Comparison of ENCODE assay signal across 11 cellular contexts in genomic region chr2:231186325-231186724, GRCh38.
"Had no signal": no experiment of that assay in that cellular context is flagged by ENCODE, and none has a peak within 500 bp of the region (broad histone marks: within the 10 kb centered on the region; RNA-seq: fewer than 3 reads in every experiment).

No MANE protein-coding gene starts in this region.

- H3K4me1 Mint-ChIP-seq: activated CD4-positive, alpha-beta T cell treated with anti-CD3 and anti-CD28 coated beads, Interleukin-2, amount 10 ng/mL, durations not matched to agents 7 days and 5 days; activated naive CD8-positive, alpha-beta T cell treated with anti-CD3 and anti-CD28 coated beads, Interleukin-2, amount 10 ng/mL, durations not matched to agents 7 days and 5 days had no signal

- H3K36me3 Mint-ChIP-seq: activated naive CD8-positive, alpha-beta T cell treated with anti-CD3 and anti-CD28 coated beads, Interleukin-2, amount 10 ng/mL, durations not matched to agents 7 days and 5 days; stimulated activated memory B cell treated with anti-CD40 and anti-IgM and Interleukin-4, amounts not matched to agents 10 μg/mL and 1 μg/mL and 100 μg/mL, for 72 hours had no signal

- DNase-seq: activated CD4-positive, alpha-beta T cell treated with anti-CD3 and anti-CD28 coated beads, Interleukin-2, amount 10 ng/mL, durations not matched to agents 7 days and 5 days; activated naive CD8-positive, alpha-beta T cell treated with anti-CD3 and anti-CD28 coated beads, Interleukin-2, amount 10 ng/mL, durations not matched to agents 7 days and 5 days; anterior cingulate cortex; foreskin fibroblast; midbrain; trophoblast cell had no signal

- H3K36me3 ChIP-seq: breast epithelium had no signal

- ATAC-seq: stimulated activated memory B cell treated with anti-CD40 and anti-IgM and Interleukin-4, amounts not matched to agents 10 μg/mL and 1 μg/mL and 100 μg/mL, for 72 hours had no signal

- H3K4me3 Mint-ChIP-seq: activated CD4-positive, alpha-beta T cell treated with anti-CD3 and anti-CD28 coated beads, Interleukin-2, amount 10 ng/mL, durations not matched to agents 7 days and 5 days; activated naive CD8-positive, alpha-beta T cell treated with anti-CD3 and anti-CD28 coated beads, Interleukin-2, amount 10 ng/mL, durations not matched to agents 7 days and 5 days; activated T-helper 1 cell treated with anti-CD3 and anti-CD28 coated beads, Interleukin-12 subunit alpha, Interleukin-12 subunit beta, Interleukin-2, Interleukin-4 antibody, amounts not matched to agents 30 ng/mL and 10 ng/mL and 1 ng/mL, durations not matched to agents 14 hours and 24 hours and 36 hours; stimulated activated memory B cell treated with anti-CD40 and anti-IgM and Interleukin-4, amounts not matched to agents 10 μg/mL and 1 μg/mL and 100 μg/mL, for 72 hours; T-helper 2 cell treated with Interferon-gamma antibody and Interleukin-4, amounts not matched to agents 5 μg/mL and 100 μg/mL, for 36 hours had no signal

- H3K9me3 Mint-ChIP-seq: activated CD4-positive, alpha-beta T cell treated with anti-CD3 and anti-CD28 coated beads, Interleukin-2, amount 10 ng/mL, durations not matched to agents 7 days and 5 days; activated naive CD8-positive, alpha-beta T cell treated with anti-CD3 and anti-CD28 coated beads, Interleukin-2, amount 10 ng/mL, durations not matched to agents 7 days and 5 days; activated T-helper 1 cell treated with anti-CD3 and anti-CD28 coated beads, Interleukin-12 subunit alpha, Interleukin-12 subunit beta, Interleukin-2, Interleukin-4 antibody, amounts not matched to agents 30 ng/mL and 10 ng/mL and 1 ng/mL, durations not matched to agents 14 hours and 24 hours and 36 hours; T-helper 2 cell treated with Interferon-gamma antibody and Interleukin-4, amounts not matched to agents 5 μg/mL and 100 μg/mL, for 36 hours had no signal

- H3K4me3 ChIP-seq: breast epithelium, lung had no signal

- H3K27me3 ChIP-seq: breast epithelium had no signal

- H3K27ac Mint-ChIP-seq: activated CD4-positive, alpha-beta T cell treated with anti-CD3 and anti-CD28 coated beads, Interleukin-2, amount 10 ng/mL, durations not matched to agents 7 days and 5 days; activated naive CD8-positive, alpha-beta T cell treated with anti-CD3 and anti-CD28 coated beads, Interleukin-2, amount 10 ng/mL, durations not matched to agents 7 days and 5 days; activated T-helper 1 cell treated with anti-CD3 and anti-CD28 coated beads, Interleukin-12 subunit alpha, Interleukin-12 subunit beta, Interleukin-2, Interleukin-4 antibody, amounts not matched to agents 30 ng/mL and 10 ng/mL and 1 ng/mL, durations not matched to agents 14 hours and 24 hours and 36 hours; stimulated activated memory B cell treated with anti-CD40 and anti-IgM and Interleukin-4, amounts not matched to agents 10 μg/mL and 1 μg/mL and 100 μg/mL, for 72 hours; T-helper 2 cell treated with Interferon-gamma antibody and Interleukin-4, amounts not matched to agents 5 μg/mL and 100 μg/mL, for 36 hours had no signal

- H3K9me3 ChIP-seq: breast epithelium had no signal
